Comparison of ENCODE assay signal across 22 cellular contexts in the genomic region with DNA sequence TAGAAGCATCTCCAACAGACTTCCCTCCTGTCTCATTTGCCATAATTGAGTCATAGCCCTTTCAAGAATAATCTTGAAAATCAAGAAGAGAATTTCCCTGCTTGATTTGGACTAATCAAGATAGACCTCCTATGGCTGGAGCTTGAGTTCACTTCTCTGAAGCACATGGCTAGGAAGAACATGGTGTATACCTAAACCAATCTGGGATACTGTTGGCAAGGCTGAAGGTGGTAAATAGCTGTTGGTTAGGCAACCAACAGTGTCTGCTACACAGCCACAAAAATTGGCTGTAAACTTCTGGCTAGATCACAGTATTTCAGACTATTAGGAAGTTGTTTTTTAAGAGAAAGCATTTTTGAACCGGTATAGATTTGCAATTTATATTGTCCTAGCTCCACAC. TPM values are rescaled to one million over a fixed set of nuclear protein-coding genes. Genes with fewer than 3 reads are reported as not detected.
DNase-seq lines count a peak whose midpoint lies in the region; ATAC-seq and TF ChIP-seq lines count a peak whose summit lies in the region.
"Had no signal": no experiment of that assay in that cellular context is flagged by ENCODE, and none has a peak within 500 bp of the region (broad histone marks: within the 10 kb centered on the region; RNA-seq: fewer than 3 reads in every experiment).

No MANE protein-coding gene starts in this region.

- no peak for DNase-seq in heart left ventricle
- DNase-seq in left cardiac atrium = no peak
- no peak for DNase-seq in left ventricle myocardium superior
- DNase-seq in tibial artery = no peak
- DNase-seq: CD4-positive, CD25-positive, alpha-beta regulatory T cell; EL; GF-D8; H7; HFFc6; NCI-H1105; NCI-H146; NCI-H2029; NCI-H2227 treated with DMSO at 0.1 percent for 48 hours; NCI-H510A had no signal

- no peak overlapping the region for H3K9ac ChIP-seq in subcutaneous abdominal adipose tissue (ENCODE audit: low read length in 5 of 5)

- TF ChIP-seq POLR2A in heart left ventricle (IDR thresholded peaks at IDR 0.05) = no peak

- H3K27me3 ChIP-seq in heart left ventricle = no peaks in the 10 kb centered on the region
- H3K27me3 ChIP-seq in subcutaneous abdominal adipose tissue (ENCODE audit: control insufficient read depth in 5 of 5, insufficient read depth in 4 of 5, low read length in 5 of 5) = no peaks in the 10 kb centered on the region
- H3K27me3 ChIP-seq in tibial artery = no peaks in the 10 kb centered on the region

- H3K4me3 ChIP-seq in heart left ventricle (no peak overlapping the region), subcutaneous abdominal adipose tissue (ENCODE audit: low read depth in 1 of 5, low read length in 5 of 5) (no peak overlapping the region), tibial artery (no peak overlapping the region)

- TF ChIP-seq CTCF in heart left ventricle (IDR thresholded peaks at IDR 0.05) = no peak
- TF ChIP-seq CTCF in tibial artery (IDR thresholded peaks at IDR 0.05) = no peak

- H3K4me1 ChIP-seq in heart left ventricle = peaks cover 0 to 18% (median 0%) of the 10 kb centered on the region in 12 donors
- H3K4me1 ChIP-seq in subcutaneous abdominal adipose tissue (ENCODE audit: control insufficient read depth in 5 of 5, insufficient read depth in 5 of 5, low read length in 5 of 5) = peaks cover 3 to 43% (median 31%) of the 10 kb centered on the region in 5 donors
- H3K4me1 ChIP-seq in tibial artery = peaks cover 0 to 32% (median 3%) of the 10 kb centered on the region in 4 donors

- ATAC-seq in heart left ventricle (peak in 3 of 4 donors; percentile 9 to 30 (median 21)), left cardiac atrium (no peak), left ventricle myocardium superior (peak; percentile 17), HG03139 (IDR thresholded peaks at IDR 0.05; ENCODE audit: unreplicated experiment) (no peak), GM21515 (IDR thresholded peaks at IDR 0.05; ENCODE audit: unreplicated experiment) (no peak)

- intact Hi-C loops in heart left ventricle (cut with DNase I) (no loop called here), left cardiac atrium (cut with DNase I) (no loop called here), left ventricle myocardium superior (cut with micrococcal nuclease) (no loop called here), tibial artery (cut with DNase I; ENCODE audit: low total_unique reads) (no loop called here)

- H3K27ac ChIP-seq in heart left ventricle = peak overlapping the region in 8 of 12 donors; percentile 3 to 97 (median 52)
- H3K27ac ChIP-seq in angular gyrus (ENCODE audit: low read depth, low read length) = peak overlapping the region; percentile 22
- peak overlapping the region; percentile 47 for H3K27ac ChIP-seq in subcutaneous abdominal adipose tissue (ENCODE audit: low read depth, low read length)
- peak overlapping the region in 1 of 2 donors; percentile 26 for H3K27ac ChIP-seq in tibial artery
- H3K27ac ChIP-seq: HL-60, RWPE1 had no signal

- H3K36me3 ChIP-seq in heart left ventricle = peaks cover 0 to 34% (median 18%) of the 10 kb centered on the region in 9 donors
- H3K36me3 ChIP-seq in subcutaneous abdominal adipose tissue (ENCODE audit: control insufficient read depth in 5 of 5, insufficient read depth in 5 of 5, low read length in 5 of 5) = peaks cover 8 to 22% (median 15%) of the 10 kb centered on the region in 5 donors
- H3K36me3 ChIP-seq in tibial artery = peaks cover 10 to 25% (median 13%) of the 10 kb centered on the region in 3 donors

- H3K9me3 ChIP-seq in heart left ventricle (no peaks in the 10 kb centered on the region), subcutaneous abdominal adipose tissue (ENCODE audit: control insufficient read depth in 5 of 5, low read length in 5 of 5) (no peaks in the 10 kb centered on the region), tibial artery (no peaks in the 10 kb centered on the region)

- 84 to 91% (median 89%) methylated on average over 1 of the region's 1 CpG for WGBS in heart left ventricle, 4 donors

RNA-seq across cellular contexts. Expression of a gene that starts 4.9 kb away (rescaled TPM):
- over 10,000 TPM in 2 of 9 donors, 1,000 to 10,000 TPM in 7; 4,504 to 20,720 (median 7,991) TPM for total RNA-seq in heart left ventricle
- polyA plus RNA-seq in heart left ventricle = over 10,000 TPM; 11,485 to 15,236 TPM
- 1,000 to 10,000 TPM; 4,044 to 4,265 TPM for total RNA-seq in left cardiac atrium
- total RNA-seq in left ventricle myocardium superior = 6,681 TPM
- total RNA-seq: A172; CD4-positive, CD25-positive, alpha-beta regulatory T cell; HT1080 had no signal
- polyA plus RNA-seq: CD4-positive, CD25-positive, alpha-beta regulatory T cell had no signal

RNA-seq across cellular contexts. Expression of a gene that starts 5.9 kb away (rescaled TPM):
- total RNA-seq in heart left ventricle (10 to 100 TPM in 7 of 9 donors, 1 to 10 TPM in 2; 5.5 to 66.7 (median 20.9) TPM), left cardiac atrium (10 to 100 TPM; 37.3 to 49.6 TPM), left ventricle myocardium superior (37.0 TPM)
- 10 to 100 TPM; 59.8 to 67.9 TPM for polyA plus RNA-seq in heart left ventricle
- total RNA-seq: A172; CD4-positive, CD25-positive, alpha-beta regulatory T cell; H7; HT1080 had no signal
- polyA plus RNA-seq: CD4-positive, CD25-positive, alpha-beta regulatory T cell had no signal

RNA-seq across cellular contexts. Expression of a gene that starts 12.0 kb away (rescaled TPM):
- total RNA-seq in heart left ventricle (1 to 10 TPM in 8 of 9 donors, under 1 TPM in 1; 0.79 to 8.3 (median 2.0) TPM), left cardiac atrium (1 to 10 TPM; 1.6 to 3.3 TPM), left ventricle myocardium superior (1.0 TPM)
- 1 to 10 TPM; 2.3 to 2.9 TPM for polyA plus RNA-seq in heart left ventricle
- total RNA-seq: A172; CD4-positive, CD25-positive, alpha-beta regulatory T cell; HT1080 had no signal

RNA-seq across cellular contexts. Expression of a gene that starts 27.3 kb away (rescaled TPM):
- 10 to 100 TPM; 11.9 to 38.7 (median 31.8) TPM for total RNA-seq in heart left ventricle
- polyA plus RNA-seq in heart left ventricle = 10 to 100 TPM; 12.9 to 39.5 TPM
- 10 to 100 TPM; 17.1 to 22.2 TPM for total RNA-seq in left cardiac atrium
- 26.1 TPM for total RNA-seq in left ventricle myocardium superior

RNA-seq across cellular contexts. Expression of a gene that starts 27.7 kb away (rescaled TPM):
- total RNA-seq in heart left ventricle (1 to 10 TPM in 6 of 9 donors, under 1 TPM in 3; 0.93 to 2.0 (median 1.3) TPM), left cardiac atrium (1 to 10 TPM; 1.0 to 1.2 TPM), left ventricle myocardium superior (1.3 TPM)
- 1 to 10 TPM in 1 of 2 donors, under 1 TPM in 1; 0.69 to 1.1 TPM for polyA plus RNA-seq in heart left ventricle

Comparison
In these comparisons a context has a peak if more than half of its experiments do, and no peak if none do; other contexts are left out.
1. ATAC-seq: peak in heart left ventricle (3 of 4) and left ventricle myocardium superior (single experiment); none in left cardiac atrium (0 of 2), HG03139 (single experiment) and GM21515 (single experiment).